ENCODE assay signal across 1 cellular context in genomic region chr17:43900858-43901754, GRCh38.
TF ChIP-seq lines count a peak whose summit lies in the region.

No MANE protein-coding gene starts in this region.

TF ChIP-seq in SK-N-SH treated with all-trans-retinoic acid at 6 μM for 48 hours, 23 proteins besides CTCF, POLR2A, EP300 and RAD21 (continued from another document):
- no peak for TF ChIP-seq CREB5 (CRISPR knock-in tag; IDR thresholded peaks at IDR 0.05; ENCODE audit: low read depth)
- no peak for TF ChIP-seq ZNF565 (CRISPR knock-in tag; conservative IDR thresholded peaks at IDR 0.05; ENCODE audit: low read depth)
- TF ChIP-seq PPARA (CRISPR knock-in tag; IDR thresholded peaks at IDR 0.05; ENCODE audit: borderline replicate concordance), result no peak
- TF ChIP-seq TOX (CRISPR knock-in tag; IDR thresholded peaks at IDR 0.05; ENCODE audit: borderline replicate concordance), result no peak
- no peak for TF ChIP-seq CSDC2 (CRISPR knock-in tag; IDR thresholded peaks at IDR 0.05)
- no peak for TF ChIP-seq PATZ1 (CRISPR knock-in tag; IDR thresholded peaks at IDR 0.05; ENCODE audit: borderline replicate concordance)
- TF ChIP-seq GLIS3 (CRISPR knock-in tag; IDR thresholded peaks at IDR 0.05), result no peak
- TF ChIP-seq OSR1 (CRISPR knock-in tag; IDR thresholded peaks at IDR 0.05), result no peak
- no peak for TF ChIP-seq ESRRG (CRISPR knock-in tag; IDR thresholded peaks at IDR 0.05)
